In genomic region chr9:96599298-96599697, GRCh38 we compare ENCODE assay signal across 28 cellular contexts. TPM values are rescaled to one million over a fixed set of nuclear protein-coding genes. Genes with fewer than 3 reads are reported as not detected.
DNase-seq lines count a peak whose midpoint lies in the region; ATAC-seq and TF ChIP-seq lines count a peak whose summit lies in the region.
"Had no signal": no experiment of that assay in that cellular context is flagged by ENCODE, and none has a peak within 500 bp of the region (broad histone marks: within the 10 kb centered on the region; RNA-seq: fewer than 3 reads in every experiment).

No MANE protein-coding gene starts in this region.

- no peak overlapping the region for H2AK5ac ChIP-seq in IMR-90 (ENCODE audit: low read depth, low read length)

- no peak overlapping the region for H3K4me3 ChIP-seq in AG10803 (ENCODE audit: low read length)
- no peak overlapping the region for H3K4me3 ChIP-seq in IMR-90 (ENCODE audit: insufficient read depth, low read depth, low read length)
- H3K4me3 ChIP-seq in fibroblast of villous mesenchyme (ENCODE audit: low read depth, low read length): no peak overlapping the region
- H3K4me3 ChIP-seq: A549, cardiac muscle cell, coronary artery, gastrocnemius medialis, SJCRH30, transverse colon had no signal

- no peak overlapping the region for H2BK120ac ChIP-seq in IMR-90 (ENCODE audit: low read depth, low read length)

- no peak for TF ChIP-seq RAD21 in IMR-90 (IDR thresholded peaks at IDR 0.05; ENCODE audit: low read length)

- no peak for TF ChIP-seq CTCF in AG10803 (conservative IDR thresholded peaks at IDR 0.05; ENCODE audit: low read length)
- no peak for TF ChIP-seq CTCF in IMR-90 (conservative IDR thresholded peaks at IDR 0.05; ENCODE audit: low read depth, low read length)
- no peak for TF ChIP-seq CTCF in fibroblast of villous mesenchyme (IDR thresholded peaks at IDR 0.05; ENCODE audit: insufficient read depth, low read depth, low read length)

- no peak overlapping the region for H3K4me2 ChIP-seq in IMR-90 (ENCODE audit: low read depth, low read length)
- H3K4me2 ChIP-seq: A549 had no signal

- H2BK5ac ChIP-seq in IMR-90 (ENCODE audit: low read depth, low read length, poor library complexity, severe bottlenecking): no peak overlapping the region

- H3K27ac ChIP-seq in IMR-90 (ENCODE audit: insufficient read depth, low read length): no peak overlapping the region
- H3K27ac ChIP-seq: A549, cardiac muscle cell, coronary artery, epithelial cell of prostate, gastrocnemius medialis, SJCRH30, transverse colon had no signal

- no peak overlapping the region for H3K4me3 Mint-ChIP-seq in effector memory CD8-positive, alpha-beta T cell
- H3K4me3 Mint-ChIP-seq: activated CD4-positive, alpha-beta T cell treated with anti-CD3 and anti-CD28 coated beads for 36 hours; activated CD8-positive, alpha-beta T cell treated with anti-CD3 and anti-CD28 coated beads for 36 hours; activated naive CD8-positive, alpha-beta T cell; natural killer cell; stimulated activated effector memory CD8-positive, alpha-beta T cell treated with anti-CD3 and anti-CD28 coated beads, Interleukin-12 subunit alpha, Interleukin-12 subunit beta, amount 100 ng/mL, for 72 hours had no signal

- H3K56ac ChIP-seq in IMR-90 (ENCODE audit: extremely low read depth, insufficient read depth, low read length): no peak overlapping the region

- H3K23ac ChIP-seq in IMR-90 (ENCODE audit: low read depth, low read length): no peak overlapping the region

- CTCF ChIA-PET in IMR-90 (lab: Yijun Ruan, JAX): no interaction called here

- 0 out of 2 replicates have a peak, but pooled peaks cover 5% of the 10 kb centered on the region for H4K20me1 ChIP-seq in IMR-90 (ENCODE audit: insufficient read depth, low read length)

- ATAC-seq in IMR-90 (ENCODE audit: low read depth) (0 out of 2 replicates have a peak, but pooled peaks have one; percentile 35), GM19452 (IDR thresholded peaks at IDR 0.05; ENCODE audit: unreplicated experiment) (no peak)
- ATAC-seq in effector memory CD8-positive, alpha-beta T cell (replicated peaks): no peak
- ATAC-seq: A549; activated CD4-positive, alpha-beta T cell treated with anti-CD3 and anti-CD28 coated beads for 36 hours; activated CD8-positive, alpha-beta T cell treated with anti-CD3 and anti-CD28 coated beads for 36 hours; gastrocnemius medialis; natural killer cell; stimulated activated effector memory CD8-positive, alpha-beta T cell treated with anti-CD3 and anti-CD28 coated beads, Interleukin-12 subunit alpha, Interleukin-12 subunit beta, amount 100 ng/mL, for 72 hours had no signal

- no peak overlapping the region for H3K4ac ChIP-seq in IMR-90 (ENCODE audit: low read depth, low read length)

- no peak overlapping the region for H3K18ac ChIP-seq in IMR-90 (ENCODE audit: low read depth, low read length)

- no peaks in the 10 kb centered on the region for H3K4me1 Mint-ChIP-seq in effector memory CD8-positive, alpha-beta T cell (ENCODE audit: low read depth in 2 of 2)
- H3K4me1 Mint-ChIP-seq: activated CD4-positive, alpha-beta T cell treated with anti-CD3 and anti-CD28 coated beads for 36 hours; natural killer cell; stimulated activated effector memory CD8-positive, alpha-beta T cell treated with anti-CD3 and anti-CD28 coated beads, Interleukin-12 subunit alpha, Interleukin-12 subunit beta, amount 100 ng/mL, for 72 hours had no signal

- no peak overlapping the region for H2AFZ ChIP-seq in IMR-90 (replicated peaks; ENCODE audit: low read length, poor library complexity)

- no peaks in the 10 kb centered on the region for H3K9me3 ChIP-seq in IMR-90 (ENCODE audit: control insufficient read depth, insufficient read depth, low read length)
- H3K9me3 ChIP-seq: A549, BE2C, gastrocnemius medialis, SJCRH30, transverse colon had no signal

- H3K9me3 Mint-ChIP-seq in effector memory CD8-positive, alpha-beta T cell: no peaks in the 10 kb centered on the region
- H3K9me3 Mint-ChIP-seq: activated CD8-positive, alpha-beta T cell treated with anti-CD3 and anti-CD28 coated beads for 36 hours; natural killer cell; stimulated activated effector memory CD8-positive, alpha-beta T cell treated with anti-CD3 and anti-CD28 coated beads, Interleukin-12 subunit alpha, Interleukin-12 subunit beta, amount 100 ng/mL, for 72 hours had no signal

- no peaks in the 10 kb centered on the region for H3K36me3 Mint-ChIP-seq in effector memory CD8-positive, alpha-beta T cell (ENCODE audit: insufficient read depth)
- H3K36me3 Mint-ChIP-seq: activated naive CD8-positive, alpha-beta T cell; natural killer cell; stimulated activated effector memory CD8-positive, alpha-beta T cell treated with anti-CD3 and anti-CD28 coated beads, Interleukin-12 subunit alpha, Interleukin-12 subunit beta, amount 100 ng/mL, for 72 hours had no signal

- H3K27ac Mint-ChIP-seq in effector memory CD8-positive, alpha-beta T cell: no peak overlapping the region
- H3K27ac Mint-ChIP-seq: activated CD4-positive, alpha-beta T cell treated with anti-CD3 and anti-CD28 coated beads for 36 hours; activated CD8-positive, alpha-beta T cell treated with anti-CD3 and anti-CD28 coated beads for 36 hours; activated naive CD8-positive, alpha-beta T cell; natural killer cell; stimulated activated effector memory CD8-positive, alpha-beta T cell treated with anti-CD3 and anti-CD28 coated beads, Interleukin-12 subunit alpha, Interleukin-12 subunit beta, amount 100 ng/mL, for 72 hours had no signal

- in situ Hi-C loops in IMR-90 (cut with MboI; ENCODE audit: low sequenced_read_pairs): no loop called here

- H3K27me3 ChIP-seq in IMR-90 (ENCODE audit: control insufficient read depth, insufficient read depth, low read length): no peaks in the 10 kb centered on the region
- H3K27me3 ChIP-seq: BE2C, cardiac muscle cell, gastrocnemius medialis, SJCRH30, transverse colon had no signal

- H3K27me3 Mint-ChIP-seq in effector memory CD8-positive, alpha-beta T cell: peaks cover 0 to 5% of the 10 kb centered on the region in 2 donors
- H3K27me3 Mint-ChIP-seq: activated CD4-positive, alpha-beta T cell treated with anti-CD3 and anti-CD28 coated beads for 36 hours had no signal

- no peak overlapping the region for H2BK20ac ChIP-seq in IMR-90 (ENCODE audit: low read depth, low read length)

- H4K91ac ChIP-seq in IMR-90 (ENCODE audit: insufficient read depth, low read depth, low read length): no peak overlapping the region

- H3K9me1 ChIP-seq in IMR-90 (ENCODE audit: insufficient read depth, low read length): peaks cover 6% of the 10 kb centered on the region; the same call in 1 of the 2 replicates

- H3K36me3 ChIP-seq in IMR-90 (ENCODE audit: control insufficient read depth, insufficient read depth, low read length): no peaks in the 10 kb centered on the region
- H3K36me3 ChIP-seq: BE2C, cardiac muscle cell, gastrocnemius medialis, SJCRH30, transverse colon had no signal

- no peak overlapping the region for H3K9ac ChIP-seq in IMR-90 (ENCODE audit: low read depth, low read length)

- WGBS in IMR-90 (ENCODE audit: extremely low coverage in 2 of 2, insufficient read length in 1 of 2), 2 experiments: no CpG with 5 or more reads among the region's 5 CpGs

- H2BK15ac ChIP-seq in IMR-90 (ENCODE audit: low read depth, low read length): no peak overlapping the region

- H4K5ac ChIP-seq in IMR-90 (ENCODE audit: low read depth, low read length): no peak overlapping the region

- H3K4me1 ChIP-seq in IMR-90 (ENCODE audit: control insufficient read depth, insufficient read depth, low read length): peaks cover 2% of the 10 kb centered on the region; the same call in 1 of the 2 replicates
- H3K4me1 ChIP-seq: A549, BE2C, SJCRH30, transverse colon had no signal

- no peak overlapping the region for H2AK9ac ChIP-seq in IMR-90 (replicated peaks; ENCODE audit: low read depth, low read length, poor library complexity)

- no peak overlapping the region for H4K8ac ChIP-seq in IMR-90 (ENCODE audit: low read depth in 2 of 2, low read length in 2 of 2)

- H3K14ac ChIP-seq in IMR-90 (replicated peaks; ENCODE audit: low read depth, low read length): no peak overlapping the region

- dilution Hi-C loops in IMR-90 (cut with HindIII; ENCODE audit: low sequenced_read_pairs, unreplicated experiment): no loop called here

- TF ChIP-seq POLR2A in IMR-90 (IDR thresholded peaks at IDR 0.05; ENCODE audit: low read depth, low read length): no peak

- intact Hi-C loops in IMR-90 (cut with micrococcal nuclease): no loop called here
- intact Hi-C loops in posterior vena cava (cut with DNase I): no loop called here

- no TSS peak for BruUV-seq in IMR-90 (replicated peaks; lab: Mats Ljungman, UMichigan)

- peak; percentile 74 for DNase-seq in AG10803 (ENCODE audit: low read depth)
- DNase-seq in IMR-90: peak; percentile 70
- peak; percentile 84 for DNase-seq in amniotic epithelial cell (ENCODE audit: low read depth)
- DNase-seq in fibroblast of villous mesenchyme (ENCODE audit: low read depth): peak; percentile 63
- no peak for DNase-seq in effector memory CD8-positive, alpha-beta T cell
- DNase-seq in posterior vena cava (ENCODE audit: low spot score): no peak
- no peak for DNase-seq in activated naive CD4-positive, alpha-beta T cell treated with Interleukin-2 at 50 U/mL for 16 hours
- DNase-seq: activated CD4-positive, alpha-beta T cell treated with anti-CD3 and anti-CD28 coated beads for 36 hours; activated CD8-positive, alpha-beta T cell treated with anti-CD3 and anti-CD28 coated beads for 36 hours; aorta; BE2C; effector CD8-positive, alpha-beta T cell; gastrocnemius medialis; natural killer cell; NCI-H1930; NCI-H69; occipital lobe; SJCRH30; stimulated activated CD4-positive, alpha-beta T cell treated with anti-CD3 and anti-CD28 coated beads, Interleukin-15, amount 100 ng/mL, for 24 hours; SW 1271; transverse colon had no signal

- H3K79me1 ChIP-seq in IMR-90 (ENCODE audit: low read depth in 1 of 2, low read length in 2 of 2): peaks cover 18 to 43% of the 10 kb centered on the region in 2 experiments

- POLR2A ChIA-PET in IMR-90 (lab: Charles Lee; ENCODE audit: unreplicated experiment): no interaction called here

TF ChIP-seq in IMR-90, 13 proteins besides CTCF, POLR2A, EP300 and RAD21 (continues in another document):
- no peak for TF ChIP-seq MAFK (IDR thresholded peaks at IDR 0.05; ENCODE audit: low read depth, low read length)
- TF ChIP-seq SMC3 (IDR thresholded peaks at IDR 0.05; ENCODE audit: low read depth, low read length): no peak
- 0 out of 2 replicates have a peak, but pooled peaks have one; percentile 25 for TF ChIP-seq MXI1 (IDR thresholded peaks at IDR 0.05; ENCODE audit: borderline replicate concordance, low read depth, low read length)

RNA-seq across cellular contexts. Expression of gene CDC14B, which starts 20.3 kb away (rescaled TPM):
- total RNA-seq in IMR-90 (2012; rRNA removed) (24.7 and 26.3 TPM in 2 replicates), fibroblast of villous mesenchyme (13.2 and 26.8 TPM in 2 replicates), posterior vena cava (10 to 100 TPM; 24.4 to 31.2 TPM)
- 8.6 and 9.7 TPM in 2 replicates for polyA plus RNA-seq in IMR-90 (2012; rRNA removed)
- polyA plus RNA-seq in IMR-90 (2012; cell fraction: cytosol; rRNA removed): 3.8 and 5.8 TPM in 2 replicates
- 5.9 and 22.5 TPM in 2 replicates for polyA plus RNA-seq in IMR-90 (2012; cell fraction: nucleus; rRNA removed; ENCODE audit: low replicate concordance)

RNA-seq across cellular contexts. Expression of gene PRXL2C, which starts 55.8 kb away (rescaled TPM):
- 9.0 and 10.0 TPM in 2 replicates for total RNA-seq in IMR-90 (2012; rRNA removed)
- polyA plus RNA-seq in IMR-90 (2012; rRNA removed): 2.7 and 2.9 TPM in 2 replicates
- polyA plus RNA-seq in IMR-90 (2012; cell fraction: cytosol; rRNA removed): 0.87 and 1.8 TPM in 2 replicates
- 0.75 and 1.3 TPM in 2 replicates for polyA plus RNA-seq in IMR-90 (2012; cell fraction: nucleus; rRNA removed; ENCODE audit: low replicate concordance)
- 15.5 and 21.6 TPM in 2 replicates for total RNA-seq in fibroblast of villous mesenchyme
- 10 to 100 TPM; 25.9 to 28.9 TPM for total RNA-seq in posterior vena cava

Comparison
In these comparisons a context has a peak if more than half of its experiments do, and no peak if none do; other contexts are left out.
1. DNase-seq: peak in AG10803 (single experiment), IMR-90 (single experiment), amniotic epithelial cell (single experiment) and fibroblast of villous mesenchyme (single experiment); none in effector memory CD8-positive, alpha-beta T cell (0 of 3), posterior vena cava (single experiment) and activated naive CD4-positive, alpha-beta T cell treated with Interleukin-2 at 50 U/mL for 16 hours (single experiment).